8 cellular contexts compared by ENCODE assay signal in the genomic region with DNA sequence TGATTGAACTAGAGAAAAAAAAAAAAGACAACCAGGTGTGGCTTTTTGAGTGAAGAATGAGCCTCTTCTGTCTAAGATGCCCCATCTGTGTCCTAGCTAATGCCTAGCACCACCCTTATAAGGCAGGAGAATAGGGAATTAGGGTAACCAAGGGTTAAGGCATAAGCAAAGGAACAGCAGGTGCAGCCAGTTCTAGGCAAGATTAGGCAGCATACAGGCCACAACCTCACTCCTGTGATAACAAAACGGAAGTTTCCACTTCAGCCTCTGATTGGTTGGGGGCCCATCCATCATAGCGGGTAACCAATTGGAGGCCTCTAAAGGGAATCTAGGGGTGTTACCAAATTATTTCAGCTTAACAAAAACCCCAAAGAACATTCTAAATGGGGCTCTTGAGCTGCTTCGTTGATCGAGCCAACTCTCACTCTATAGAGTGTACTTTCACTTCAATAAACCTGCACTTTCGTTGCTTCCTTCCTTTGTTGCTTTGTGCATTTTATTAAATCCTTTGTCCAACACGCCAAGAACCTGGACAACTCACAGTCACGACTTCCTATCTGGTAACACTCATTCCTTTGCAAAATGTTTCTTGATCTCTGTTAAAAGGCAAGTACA.
DNase-seq lines count a peak whose midpoint lies in the region; ATAC-seq and TF ChIP-seq lines count a peak whose summit lies in the region.

No MANE protein-coding gene starts in this region.

- H3K27me3 ChIP-seq in Loucy (ENCODE audit: insufficient read depth, low read length, poor library complexity, severe bottlenecking): no peaks in the 10 kb centered on the region

- H3K27me3 Mint-ChIP-seq in immature natural killer cell (ENCODE audit: low read depth in 3 of 3): peaks cover 3 to 10% (median 7%) of the 10 kb centered on the region in 3 donors

- H3K4me3 Mint-ChIP-seq in immature natural killer cell: peak overlapping the region; percentile 75 to 84 (median 81)

- no peaks in the 10 kb centered on the region for H3K9me3 Mint-ChIP-seq in immature natural killer cell

- H3K4me1 Mint-ChIP-seq in immature natural killer cell: peaks cover 68 to 80% of the 10 kb centered on the region in 2 donors

- peak overlapping the region; percentile 69 for H2AFZ ChIP-seq in Loucy (ENCODE audit: low read length)

- H3K36me3 Mint-ChIP-seq in immature natural killer cell: no peaks in the 10 kb centered on the region

- peak overlapping the region; percentile 80 for H3K9ac ChIP-seq in Loucy (ENCODE audit: low read depth, low read length, poor library complexity, severe bottlenecking)

- DNase-seq in GF-D8 (lab: John Stamatoyannopoulos, UW) (peak; percentile 88), T-helper 2 cell (peak; percentile 57 to 96 (median 85)), anterior cingulate cortex (lab: John Stamatoyannopoulos, UW) (peak in 47 of 58 donors; percentile 12 to 84 (median 51)), immature natural killer cell (peak; percentile 89 to 92 (median 91))
- DNase-seq in stimulated activated CD4-positive, alpha-beta T cell treated with anti-CD3 and anti-CD28 coated beads, Interleukin-2, amount 100 ng/mL, for 4 hours (ENCODE audit: low read depth): peak; percentile 83

- H3K9me3 ChIP-seq in Loucy (ENCODE audit: insufficient read depth, low read depth, low read length): no peaks in the 10 kb centered on the region

- H4K20me1 ChIP-seq in Loucy (ENCODE audit: insufficient read depth, low read length, poor library complexity, severe bottlenecking): no peaks in the 10 kb centered on the region

- peak overlapping the region; percentile 74 for H3K4me3 ChIP-seq in Loucy (ENCODE audit: low read length, poor library complexity, severe bottlenecking)

- peak overlapping the region; percentile 89 to 100 (median 92) for H3K27ac Mint-ChIP-seq in immature natural killer cell

- peak overlapping the region; percentile 93 for H3K4me2 ChIP-seq in Loucy (ENCODE audit: low read depth, low read length, poor library complexity, severe bottlenecking)

- no peaks in the 10 kb centered on the region for H3K9me2 ChIP-seq in Loucy (replicated peaks; ENCODE audit: low read depth, low read length)

- H3K79me2 ChIP-seq in Loucy (ENCODE audit: insufficient read depth, low read length): no peaks in the 10 kb centered on the region

- peaks cover 8% of the 10 kb centered on the region; the same call in 1 of the 2 replicates for H3F3A ChIP-seq in Loucy (ENCODE audit: low read depth)

- peaks cover 35% of the 10 kb centered on the region for H3K4me1 ChIP-seq in Loucy (ENCODE audit: insufficient read depth, low read length, poor library complexity, severe bottlenecking)

- no peak for TF ChIP-seq CTCF in Loucy (conservative IDR thresholded peaks at IDR 0.05; ENCODE audit: low read length)

- ATAC-seq in GM21737 (IDR thresholded peaks at IDR 0.05; ENCODE audit: unreplicated experiment) (peak; percentile 68), HG02970 (IDR thresholded peaks at IDR 0.05; ENCODE audit: low FRiP score, unreplicated experiment) (no peak)

- H3K36me3 ChIP-seq in Loucy (ENCODE audit: insufficient read depth, low read length): no peaks in the 10 kb centered on the region
